1 cellular context compared by ENCODE assay signal in the genomic region with DNA sequence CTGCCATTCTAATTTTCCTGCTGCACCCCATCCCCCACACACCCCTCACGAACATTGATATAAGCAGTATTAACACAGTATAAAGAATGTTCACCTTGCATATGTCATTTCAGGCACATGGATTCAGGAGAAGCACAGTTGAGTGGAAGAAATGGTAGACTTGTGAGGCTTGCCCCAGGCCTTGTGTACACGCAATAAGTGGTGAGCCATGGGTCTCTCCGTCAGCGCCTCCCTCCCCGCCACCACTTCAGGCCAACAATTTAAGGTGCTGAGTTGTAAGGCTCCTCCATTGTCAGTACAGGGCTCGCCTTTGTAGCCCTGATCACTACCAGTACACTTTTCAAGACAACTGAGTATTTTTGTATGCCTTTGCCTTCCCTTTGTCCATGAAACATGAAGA.
TF ChIP-seq lines count a peak whose summit lies in the region.

No MANE protein-coding gene starts in this region.

TF ChIP-seq in HepG2, 621 proteins besides CTCF, POLR2A, EP300 and RAD21:
- TF ChIP-seq REXO4 (CRISPR knock-in tag; IDR thresholded peaks at IDR 0.05; ENCODE audit: borderline replicate concordance) (no peak), KAT8 (CRISPR knock-in tag; IDR thresholded peaks at IDR 0.05) (no peak)
- TF ChIP-seq, protein P1, sequence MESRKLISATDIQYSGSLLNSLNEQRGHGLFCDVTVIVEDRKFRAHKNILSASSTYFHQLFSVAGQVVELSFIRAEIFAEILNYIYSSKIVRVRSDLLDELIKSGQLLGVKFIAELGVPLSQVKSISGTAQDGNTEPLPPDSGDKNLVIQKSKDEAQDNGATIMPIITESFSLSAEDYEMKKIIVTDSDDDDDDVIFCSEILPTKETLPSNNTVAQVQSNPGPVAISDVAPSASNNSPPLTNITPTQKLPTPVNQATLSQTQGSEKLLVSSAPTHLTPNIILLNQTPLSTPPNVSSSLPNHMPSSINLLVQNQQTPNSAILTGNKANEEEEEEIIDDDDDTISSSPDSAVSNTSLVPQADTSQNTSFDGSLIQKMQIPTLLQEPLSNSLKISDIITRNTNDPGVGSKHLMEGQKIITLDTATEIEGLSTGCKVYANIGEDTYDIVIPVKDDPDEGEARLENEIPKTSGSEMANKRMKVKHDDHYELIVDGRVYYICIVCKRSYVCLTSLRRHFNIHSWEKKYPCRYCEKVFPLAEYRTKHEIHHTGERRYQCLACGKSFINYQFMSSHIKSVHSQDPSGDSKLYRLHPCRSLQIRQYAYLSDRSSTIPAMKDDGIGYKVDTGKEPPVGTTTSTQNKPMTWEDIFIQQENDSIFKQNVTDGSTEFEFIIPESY (CRISPR knock-in tag; IDR thresholded peaks at IDR 0.05): peak; percentile 70
